Comparison of ENCODE assay signal across 2 cellular contexts in the genomic region with DNA sequence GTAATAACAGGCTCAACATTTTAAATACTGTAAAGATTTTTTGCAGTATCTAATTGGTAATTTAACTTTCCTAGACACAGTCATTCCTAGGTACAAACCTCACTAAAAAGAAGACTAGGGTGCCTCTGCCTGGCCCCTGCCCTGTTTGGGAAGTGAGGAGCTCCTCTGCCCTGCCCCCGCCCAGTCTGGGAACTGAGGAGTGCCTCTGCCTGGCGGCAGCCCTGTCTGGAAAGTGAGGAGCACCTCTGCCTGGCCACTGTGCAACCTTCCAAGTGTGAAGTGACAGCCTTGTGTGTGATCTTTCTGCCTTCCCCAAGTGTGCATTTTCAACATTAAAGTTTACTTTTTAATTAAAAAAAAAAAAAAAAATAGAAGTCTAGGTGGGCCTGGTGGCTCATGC.
TF ChIP-seq lines count a peak whose summit lies in the region.

No MANE protein-coding gene starts in this region.

TF ChIP-seq in HEK293, 187 proteins besides CTCF, POLR2A, EP300 and RAD21 (continued from another document):
- TF ChIP-seq, protein P1, sequence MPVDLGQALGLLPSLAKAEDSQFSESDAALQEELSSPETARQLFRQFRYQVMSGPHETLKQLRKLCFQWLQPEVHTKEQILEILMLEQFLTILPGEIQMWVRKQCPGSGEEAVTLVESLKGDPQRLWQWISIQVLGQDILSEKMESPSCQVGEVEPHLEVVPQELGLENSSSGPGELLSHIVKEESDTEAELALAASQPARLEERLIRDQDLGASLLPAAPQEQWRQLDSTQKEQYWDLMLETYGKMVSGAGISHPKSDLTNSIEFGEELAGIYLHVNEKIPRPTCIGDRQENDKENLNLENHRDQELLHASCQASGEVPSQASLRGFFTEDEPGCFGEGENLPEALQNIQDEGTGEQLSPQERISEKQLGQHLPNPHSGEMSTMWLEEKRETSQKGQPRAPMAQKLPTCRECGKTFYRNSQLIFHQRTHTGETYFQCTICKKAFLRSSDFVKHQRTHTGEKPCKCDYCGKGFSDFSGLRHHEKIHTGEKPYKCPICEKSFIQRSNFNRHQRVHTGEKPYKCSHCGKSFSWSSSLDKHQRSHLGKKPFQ (tag by site-specific recombination; IDR thresholded peaks at IDR 0.05), result peak; percentile 46; the same call in 1 of the 2 replicates
TF ChIP-seq in HEK293: peak in this region for 1.

TF ChIP-seq in K562, 482 proteins besides CTCF, POLR2A, EP300 and RAD21 (continued from another document):
- TF ChIP-seq MGA (IDR thresholded peaks at IDR 0.05) (no peak), ZBTB40 (IDR thresholded peaks at IDR 0.05) (peak; percentile 50; the same call in 1 of the 2 replicates), ZBTB40 (CRISPR knock-in tag; IDR thresholded peaks at IDR 0.05) (no peak)
